Comparison of ENCODE assay signal across 13 cellular contexts in the genomic region with DNA sequence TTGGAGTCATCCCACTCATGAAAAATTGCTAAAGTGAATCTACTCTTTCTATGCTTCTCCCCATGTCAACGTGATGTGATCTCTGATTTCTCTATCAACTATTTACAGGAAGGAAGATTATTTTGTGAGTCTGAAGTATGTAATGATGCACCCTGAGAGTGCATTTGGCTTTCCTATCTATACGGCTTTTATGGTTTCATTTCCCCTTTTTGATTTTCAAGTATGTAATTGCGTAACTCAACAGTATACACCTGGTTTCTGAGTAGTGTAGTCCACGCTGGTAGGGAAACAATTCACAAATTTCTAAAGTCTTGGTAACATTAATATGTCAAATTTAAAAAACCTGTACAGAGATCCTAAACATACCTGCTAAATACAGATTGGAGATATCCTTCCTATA.
DNase-seq lines count a peak whose midpoint lies in the region; ATAC-seq and TF ChIP-seq lines count a peak whose summit lies in the region.
"Had no signal": no experiment of that assay in that cellular context is flagged by ENCODE, and none has a peak within 500 bp of the region (broad histone marks: within the 10 kb centered on the region; RNA-seq: fewer than 3 reads in every experiment).

No MANE protein-coding gene starts in this region.

- no peak overlapping the region for H3K9ac ChIP-seq in OCI-LY3 (ENCODE audit: low read length)

- H3K27ac ChIP-seq in OCI-LY3 (ENCODE audit: low read length) (0 out of 2 replicates have a peak overlapping the region, but pooled peaks have one; percentile 3), right atrium auricular region (no peak overlapping the region), prostate gland (no peak overlapping the region)
- H3K27ac ChIP-seq: suprapubic skin had no signal

- TF ChIP-seq CTCF in OCI-LY3 (IDR thresholded peaks at IDR 0.05; ENCODE audit: low read depth, low read length), result no peak
- no peak for TF ChIP-seq CTCF in right atrium auricular region (IDR thresholded peaks at IDR 0.05)
- TF ChIP-seq CTCF in prostate gland (IDR thresholded peaks at IDR 0.05), result no peak

- no peak for TF ChIP-seq POLR2A in prostate gland (IDR thresholded peaks at IDR 0.05)

- 86% methylated on average over 4 of the region's 4 CpGs for WGBS in prostate gland

- intact Hi-C loops in prostate gland (cut with DNase I), result no loop called here

- H3K9me3 ChIP-seq in OCI-LY3 (ENCODE audit: insufficient read depth, low read length) (no peaks in the 10 kb centered on the region; the same call in 1 of the 2 replicates), right atrium auricular region (no peaks in the 10 kb centered on the region), prostate gland (no peaks in the 10 kb centered on the region)
- H3K9me3 ChIP-seq: suprapubic skin had no signal

- ATAC-seq in GM18909 (IDR thresholded peaks at IDR 0.05; ENCODE audit: poor library complexity, unreplicated experiment) (peak; percentile 100), GM21723 (IDR thresholded peaks at IDR 0.05; ENCODE audit: unreplicated experiment) (peak; percentile 100), HG03342 (IDR thresholded peaks at IDR 0.05; ENCODE audit: unreplicated experiment) (peak; percentile 93)

- no peak overlapping the region for H2AFZ ChIP-seq in OCI-LY3 (ENCODE audit: low read depth, low read length)

- H3K4me1 ChIP-seq in OCI-LY3 (ENCODE audit: low read length), result peaks cover 33% of the 10 kb centered on the region
- no peaks in the 10 kb centered on the region for H3K4me1 ChIP-seq in right atrium auricular region
- no peaks in the 10 kb centered on the region for H3K4me1 ChIP-seq in prostate gland (replicated peaks)
- H3K4me1 ChIP-seq: suprapubic skin had no signal

- DNase-seq in right atrium auricular region (ENCODE audit: low spot score), result no peak
- DNase-seq in NCI-H187 treated with DMSO at 0.1 percent for 48 hours (lab: John Stamatoyannopoulos, UW), result no peak
- no peak for DNase-seq in NCI-H446 (lab: John Stamatoyannopoulos, UW)
- no peak for DNase-seq in prostate gland (ENCODE audit: low spot score)
- DNase-seq: activated naive CD4-positive, alpha-beta T cell treated with anti-CD3 and anti-CD28 coated beads for 36 hours; DMS79 treated with DMSO at 0.1 percent for 48 hours; HCEC 1CT; NCI-H446 treated with DMSO at 0.1 percent for 48 hours had no signal

- H3K4me2 ChIP-seq in OCI-LY3 (ENCODE audit: low read length), result peak overlapping the region; percentile 37

- no peaks in the 10 kb centered on the region for H3K36me3 ChIP-seq in OCI-LY3 (replicated peaks; ENCODE audit: low read depth, low read length)
- no peaks in the 10 kb centered on the region for H3K36me3 ChIP-seq in right atrium auricular region
- H3K36me3 ChIP-seq in prostate gland, result no peaks in the 10 kb centered on the region
- H3K36me3 ChIP-seq: suprapubic skin had no signal

- H3K4me3 ChIP-seq in OCI-LY3 (ENCODE audit: low read length), result peak overlapping the region; percentile 3; the same call in 1 of the 2 replicates
- H3K4me3 ChIP-seq in right atrium auricular region, result no peak overlapping the region
- H3K4me3 ChIP-seq in prostate gland, result no peak overlapping the region
- H3K4me3 ChIP-seq: suprapubic skin had no signal

- H3K27me3 ChIP-seq in OCI-LY3 (ENCODE audit: low read depth, low read length), result no peaks in the 10 kb centered on the region
- H3K27me3 ChIP-seq in right atrium auricular region, result no peaks in the 10 kb centered on the region
- no peaks in the 10 kb centered on the region for H3K27me3 ChIP-seq in prostate gland (replicated peaks; ENCODE audit: insufficient read depth)
- H3K27me3 ChIP-seq: suprapubic skin had no signal

- no peaks in the 10 kb centered on the region for H3K79me2 ChIP-seq in OCI-LY3 (ENCODE audit: low read length)

- no peaks in the 10 kb centered on the region for H4K20me1 ChIP-seq in OCI-LY3 (ENCODE audit: insufficient read depth, low read length)
